10 cellular contexts compared by ENCODE assay signal in genomic region chr3:184015381-184016019, GRCh38. TPM values are rescaled to one million over a fixed set of nuclear protein-coding genes. Genes with fewer than 3 reads are reported as not detected.
A peak's percentile ranks its signal among the peaks of the same experiment; 100 is the strongest.
DNase-seq lines count a peak whose midpoint lies in the region; ATAC-seq and TF ChIP-seq lines count a peak whose summit lies in the region.
"Had no signal": no experiment of that assay in that cellular context is flagged by ENCODE, and none has a peak within 500 bp of the region (broad histone marks: within the 10 kb centered on the region; RNA-seq: fewer than 3 reads in every experiment).

No MANE protein-coding gene starts in this region.

- H3K9me3 ChIP-seq in SU-DHL-6 (ENCODE audit: insufficient read depth, low read length) (no peaks in the 10 kb centered on the region), stomach (no peaks in the 10 kb centered on the region)

- peaks cover 31% of the 10 kb centered on the region for H3K4me1 Mint-ChIP-seq in activated naive CD4-positive, alpha-beta T cell treated with anti-CD3 and anti-CD28 coated beads, Interleukin-2, amount 50 U/mL, for 24 hours
- H3K4me1 Mint-ChIP-seq in activated naive CD4-positive, alpha-beta T cell treated with anti-CD3 and anti-CD28 coated beads, Interleukin-2, amount 10 ng/mL, durations not matched to agents 7 days and 5 days = peaks cover 29% of the 10 kb centered on the region

- H3K27ac Mint-ChIP-seq in activated naive CD4-positive, alpha-beta T cell treated with anti-CD3 and anti-CD28 coated beads, Interleukin-2, amount 50 U/mL, for 24 hours = no peak overlapping the region
- H3K27ac Mint-ChIP-seq in activated naive CD4-positive, alpha-beta T cell treated with anti-CD3 and anti-CD28 coated beads, Interleukin-2, amount 10 ng/mL, durations not matched to agents 7 days and 5 days = no peak overlapping the region

- no peak overlapping the region for H3K4me3 ChIP-seq in SU-DHL-6 (ENCODE audit: insufficient read depth, low read length, poor library complexity, severe bottlenecking)
- H3K4me3 ChIP-seq in stomach = peak overlapping the region in 3 of 4 donors; percentile 12 to 100 (median 100)

- H3K4me1 ChIP-seq in stomach = peaks cover 21 to 43% (median 33%) of the 10 kb centered on the region in 4 donors

- no peaks in the 10 kb centered on the region for H3K9me3 Mint-ChIP-seq in activated naive CD4-positive, alpha-beta T cell treated with anti-CD3 and anti-CD28 coated beads, Interleukin-2, amount 50 U/mL, for 24 hours
- H3K9me3 Mint-ChIP-seq in activated naive CD4-positive, alpha-beta T cell treated with anti-CD3 and anti-CD28 coated beads, Interleukin-2, amount 10 ng/mL, durations not matched to agents 7 days and 5 days = no peaks in the 10 kb centered on the region

- H3K36me3 Mint-ChIP-seq in activated naive CD4-positive, alpha-beta T cell treated with anti-CD3 and anti-CD28 coated beads, Interleukin-2, amount 50 U/mL, for 24 hours = peaks cover 8% of the 10 kb centered on the region
- peaks cover 9% of the 10 kb centered on the region for H3K36me3 Mint-ChIP-seq in activated naive CD4-positive, alpha-beta T cell treated with anti-CD3 and anti-CD28 coated beads, Interleukin-2, amount 10 ng/mL, durations not matched to agents 7 days and 5 days

- peaks cover 2% of the 10 kb centered on the region for H3K27me3 Mint-ChIP-seq in activated naive CD4-positive, alpha-beta T cell treated with anti-CD3 and anti-CD28 coated beads, Interleukin-2, amount 50 U/mL, for 24 hours
- H3K27me3 Mint-ChIP-seq in activated naive CD4-positive, alpha-beta T cell treated with anti-CD3 and anti-CD28 coated beads, Interleukin-2, amount 10 ng/mL, durations not matched to agents 7 days and 5 days = peaks cover 18% of the 10 kb centered on the region

- H3F3A ChIP-seq in SU-DHL-6 (ENCODE audit: insufficient read depth) = 0 out of 2 replicates have a peak, but pooled peaks cover 8% of the 10 kb centered on the region

- DNase-seq in activated naive CD4-positive, alpha-beta T cell treated with anti-CD3 and anti-CD28 coated beads, Interleukin-2, amount 10 ng/mL, durations not matched to agents 7 days and 5 days = no peak
- DNase-seq in left ventricle myocardium superior (peak; percentile 47), stomach (peak; percentile 42), GM03348 (ENCODE audit: low spot score) (no peak), NCI-H1436 treated with DMSO at 0.1 percent for 48 hours (lab: John Stamatoyannopoulos, UW) (no peak)
- DNase-seq: activated CD8-positive, alpha-beta memory T cell treated with anti-CD3 and anti-CD28 coated beads, Interleukin-2, amount 50 U/mL, for 48 hours had no signal

- peak; percentile 62 for ATAC-seq in left ventricle myocardium superior
- no peak for ATAC-seq in HG02973 (IDR thresholded peaks at IDR 0.05; ENCODE audit: unreplicated experiment)

- no peak overlapping the region for H3K9ac ChIP-seq in SU-DHL-6 (ENCODE audit: low read length)

- peak overlapping the region; percentile 76 for H3K4me3 Mint-ChIP-seq in activated naive CD4-positive, alpha-beta T cell treated with anti-CD3 and anti-CD28 coated beads, Interleukin-2, amount 50 U/mL, for 24 hours
- no peak overlapping the region for H3K4me3 Mint-ChIP-seq in activated naive CD4-positive, alpha-beta T cell treated with anti-CD3 and anti-CD28 coated beads, Interleukin-2, amount 10 ng/mL, durations not matched to agents 7 days and 5 days

- TF ChIP-seq CTCF in SU-DHL-6 (IDR thresholded peaks at IDR 0.05; ENCODE audit: insufficient read depth, low read length, poor library complexity, severe bottlenecking) = no peak
- no peak for TF ChIP-seq CTCF in stomach (IDR thresholded peaks at IDR 0.05)

- WGBS in stomach, 5 donors = 40 to 63% (median 56%) methylated on average over 10 of the region's 10 CpGs

- peak overlapping the region; percentile 77 for H3K4me2 ChIP-seq in SU-DHL-6 (ENCODE audit: low read depth, low read length, poor library complexity, severe bottlenecking)

- intact Hi-C loops in left ventricle myocardium superior (cut with micrococcal nuclease) = no loop called here
- intact Hi-C loops in stomach (cut with DNase I; ENCODE audit: low total_unique reads) = loop anchor here (5.0 kb wide), 1 partner anchor 118 kb away; no protein-coding TSS in a partner anchor

- CTCF ChIA-PET in activated naive CD4-positive, alpha-beta T cell treated with anti-CD3 and anti-CD28 coated beads, Interleukin-2, amount 10 ng/mL, durations not matched to agents 7 days and 5 days (lab: Charles Lee) = interaction anchor here (0.6 to 2.9 kb wide), 5 partner anchors 8 to 120 kb away, joined by 3 to 13 read pairs (median 8); no protein-coding TSS in a partner anchor

- H2AFZ ChIP-seq in SU-DHL-6 (ENCODE audit: low read depth, low read length, severe bottlenecking) = no peak overlapping the region

- no peaks in the 10 kb centered on the region for H3K9me2 ChIP-seq in SU-DHL-6 (replicated peaks; ENCODE audit: insufficient read depth, low read length)

- no peak for TF ChIP-seq POLR2A in stomach (IDR thresholded peaks at IDR 0.05)

- H3K27me3 ChIP-seq in SU-DHL-6 (ENCODE audit: low read length) = no peaks in the 10 kb centered on the region
- no peaks in the 10 kb centered on the region for H3K27me3 ChIP-seq in stomach

- no peak overlapping the region for H3K27ac ChIP-seq in SU-DHL-6 (ENCODE audit: low read depth, low read length)
- H3K27ac ChIP-seq in stomach = peak overlapping the region; percentile 31 to 89 (median 83)

- no peaks in the 10 kb centered on the region for H3K79me2 ChIP-seq in SU-DHL-6 (ENCODE audit: insufficient read depth, low read length)

- no peak for TF ChIP-seq EP300 in stomach (IDR thresholded peaks at IDR 0.05)

- no peaks in the 10 kb centered on the region for H4K20me1 ChIP-seq in SU-DHL-6 (ENCODE audit: low read depth, low read length)

- H3K36me3 ChIP-seq in SU-DHL-6 (ENCODE audit: low read length) = 0 out of 2 replicates have a peak, but pooled peaks cover 4% of the 10 kb centered on the region
- peaks cover 19 to 38% (median 22%) of the 10 kb centered on the region in 4 donors for H3K36me3 ChIP-seq in stomach

RNA-seq across cellular contexts. Expression of gene ABCC5, which starts 2.2 kb away (rescaled TPM):
- 44.1 TPM for total RNA-seq in left ventricle myocardium superior
- 100 to 1,000 TPM in 3 of 5 donors, 10 to 100 TPM in 2; 62.6 to 241 (median 122) TPM for total RNA-seq in stomach
- polyA plus RNA-seq in stomach = 10 to 100 TPM; 16.6 to 54.1 (median 19.7) TPM

RNA-seq across cellular contexts. Expression of gene HTR3D, which starts 16.0 kb away (rescaled TPM):
- total RNA-seq in left ventricle myocardium superior = not detected
- total RNA-seq in stomach = not detected
- polyA plus RNA-seq in stomach = not detected
- total RNA-seq: endothelial cell of umbilical vein had no signal
- polyA plus RNA-seq: endothelial cell of umbilical vein had no signal

RNA-seq across cellular contexts. Expression of gene HTR3C, which starts 37.3 kb away (rescaled TPM):
- total RNA-seq in left ventricle myocardium superior (not detected), stomach (not detected)
- not detected for polyA plus RNA-seq in stomach
- total RNA-seq: endothelial cell of umbilical vein had no signal
- polyA plus RNA-seq: endothelial cell of umbilical vein had no signal

Comparison
In these comparisons a context has a peak if more than half of its experiments do, and no peak if none do; other contexts are left out.
1. DNase-seq: peak in left ventricle myocardium superior (single experiment) and stomach (single experiment); none in activated naive CD4-positive, alpha-beta T cell treated with anti-CD3 and anti-CD28 coated beads, Interleukin-2, amount 10 ng/mL, durations not matched to agents 7 days and 5 days (single experiment), GM03348 (single experiment) and NCI-H1436 treated with DMSO at 0.1 percent for 48 hours (single experiment).